1 cellular context compared by ENCODE assay signal in genomic region chr11:95699631-95700470, GRCh38.
TF ChIP-seq lines count a peak whose summit lies in the region.

No MANE protein-coding gene starts in this region.

TF ChIP-seq in SK-N-SH, 30 proteins besides CTCF, POLR2A, EP300 and RAD21 (continued from another document):
- no peak for TF ChIP-seq REST (IDR thresholded peaks at IDR 0.05; ENCODE audit: low read depth, low read length)
- no peak for TF ChIP-seq GABPA (IDR thresholded peaks at IDR 0.05; ENCODE audit: low read depth)
- no peak for TF ChIP-seq FOSL2 (IDR thresholded peaks at IDR 0.05; ENCODE audit: borderline replicate concordance, low read depth)
- TF ChIP-seq RFX5 (IDR thresholded peaks at IDR 0.05; ENCODE audit: low read length), result no peak
- no peak for TF ChIP-seq NFIC (IDR thresholded peaks at IDR 0.05; ENCODE audit: borderline replicate concordance)
- TF ChIP-seq EZH2phosphoT487 (IDR thresholded peaks at IDR 0.05; ENCODE audit: borderline replicate concordance, low read depth), result no peak
- TF ChIP-seq MAX (IDR thresholded peaks at IDR 0.05; ENCODE audit: low read depth), result no peak
- no peak for TF ChIP-seq NRF1 (IDR thresholded peaks at IDR 0.05; ENCODE audit: low read depth, low read length)
- TF ChIP-seq TCF12 (IDR thresholded peaks at IDR 0.05), result no peak
- no peak for TF ChIP-seq TAF1 (IDR thresholded peaks at IDR 0.05; ENCODE audit: borderline replicate concordance, low read depth, low read length)
- no peak for TF ChIP-seq TEAD4 (IDR thresholded peaks at IDR 0.05; ENCODE audit: borderline replicate concordance, insufficient read depth)
- TF ChIP-seq PBX3 (IDR thresholded peaks at IDR 0.05), result no peak
- TF ChIP-seq FOXM1 (IDR thresholded peaks at IDR 0.05; ENCODE audit: low read depth), result no peak
- no peak for TF ChIP-seq USF2 (IDR thresholded peaks at IDR 0.05; ENCODE audit: borderline replicate concordance, low read depth, low read length)
